1 cellular context compared by ENCODE assay signal in genomic region chr5:82396871-82397514, GRCh38.
A peak's percentile ranks its signal among the peaks of the same experiment; 100 is the strongest.
TF ChIP-seq lines count a peak whose summit lies in the region.

No MANE protein-coding gene starts in this region.

TF ChIP-seq in K562, 482 proteins besides CTCF, POLR2A, EP300 and RAD21 (continued from another document and continues in another):
- TF ChIP-seq ZNF395 (CRISPR knock-in tag; IDR thresholded peaks at IDR 0.05) (no peak), HDGF (IDR thresholded peaks at IDR 0.05) (no peak), NCOR1 (IDR thresholded peaks at IDR 0.05) (no peak), ZBTB43 (CRISPR knock-in tag; IDR thresholded peaks at IDR 0.05) (no peak), ILK (tag; IDR thresholded peaks at IDR 0.05; ENCODE audit: borderline replicate concordance, low read depth) (no peak), NR1H2 (CRISPR knock-in tag; IDR thresholded peaks at IDR 0.05) (no peak), MAFF (IDR thresholded peaks at IDR 0.05; ENCODE audit: low read length) (no peak), ZNF445 (CRISPR knock-in tag; IDR thresholded peaks at IDR 0.05; ENCODE audit: low read depth) (no peak), SUPT5H (IDR thresholded peaks at IDR 0.05) (no peak), HNRNPLL (IDR thresholded peaks at IDR 0.05; ENCODE audit: low read depth, low read length, poor library complexity, severe bottlenecking) (no peak), DLX4 (CRISPR knock-in tag; IDR thresholded peaks at IDR 0.05) (no peak), NR2C2 (CRISPR knock-in tag; IDR thresholded peaks at IDR 0.05) (no peak), NR2C2 (tag; IDR thresholded peaks at IDR 0.05) (no peak), TEAD4 (IDR thresholded peaks at IDR 0.05; ENCODE audit: low read length) (no peak), TEAD4 (CRISPR knock-in tag; IDR thresholded peaks at IDR 0.05; ENCODE audit: borderline replicate concordance) (no peak), GTF2E2 (tag; IDR thresholded peaks at IDR 0.05) (no peak), IRF2 (CRISPR knock-in tag; IDR thresholded peaks at IDR 0.05) (no peak), CHD1 (IDR thresholded peaks at IDR 0.05; ENCODE audit: low read length) (no peak), ZNF583 (CRISPR knock-in tag; IDR thresholded peaks at IDR 0.05) (no peak), RHOXF2B (CRISPR knock-in tag; conservative IDR thresholded peaks at IDR 0.05) (no peak), NCOA6 (IDR thresholded peaks at IDR 0.05) (no peak; the same call in 1 of the 2 replicates), POU5F1 (IDR thresholded peaks at IDR 0.05; ENCODE audit: borderline replicate concordance, low read depth, low read length, partially characterized antibody) (no peak), BHLHE40 (IDR thresholded peaks at IDR 0.05; ENCODE audit: low read length) (peak; percentile 47), CTBP1 (IDR thresholded peaks at IDR 0.05; ENCODE audit: borderline replicate concordance) (peak; percentile 73; the same call in 1 of the 2 replicates), GATAD2B (IDR thresholded peaks at IDR 0.05; ENCODE audit: borderline replicate concordance) (no peak), E2F6 (IDR thresholded peaks at IDR 0.05; ENCODE audit: borderline replicate concordance in 1 of 2, extremely low read depth in 1 of 2, insufficient read depth in 1 of 2, insufficient read length in 1 of 2, low read depth in 1 of 2, low read length in 1 of 2, poor library complexity in 1 of 2, severe bottlenecking in 1 of 2) (peak in 1 of 2 experiments; percentile 19), ZNF707 (CRISPR knock-in tag; conservative IDR thresholded peaks at IDR 0.05) (no peak), CREB5 (CRISPR knock-in tag; IDR thresholded peaks at IDR 0.05) (no peak), THRAP3 (IDR thresholded peaks at IDR 0.05; ENCODE audit: borderline replicate concordance) (no peak), ZC3H4 (CRISPR knock-in tag; IDR thresholded peaks at IDR 0.05; ENCODE audit: borderline replicate concordance) (no peak), ZNF354B (CRISPR knock-in tag; IDR thresholded peaks at IDR 0.05) (no peak), GABPA (tag; conservative IDR thresholded peaks at IDR 0.05; ENCODE audit: low read depth) (no peak), TFAM (CRISPR knock-in tag; conservative IDR thresholded peaks at IDR 0.05) (no peak), EZH2 (IDR thresholded peaks at IDR 0.05; ENCODE audit: borderline replicate concordance, low read depth, low read length) (no peak), ZNF23 (CRISPR knock-in tag; IDR thresholded peaks at IDR 0.05) (no peak), XRCC3 (IDR thresholded peaks at IDR 0.05) (no peak), TAL1 (IDR thresholded peaks at IDR 0.05) (no peak), CTCFL (IDR thresholded peaks at IDR 0.05; ENCODE audit: borderline replicate concordance, insufficient read depth, low read depth, low read length, poor library complexity, severe bottlenecking) (no peak), MAFK (IDR thresholded peaks at IDR 0.05; ENCODE audit: low read length) (no peak), SRSF1 (IDR thresholded peaks at IDR 0.05; ENCODE audit: low read depth, low read length) (no peak), CGGBP1 (CRISPR knock-in tag; IDR thresholded peaks at IDR 0.05) (no peak), ZNF764 (CRISPR knock-in tag; IDR thresholded peaks at IDR 0.05; ENCODE audit: low read depth) (no peak), ZNF449 (CRISPR knock-in tag; IDR thresholded peaks at IDR 0.05) (no peak), HMG20B (CRISPR knock-in tag; IDR thresholded peaks at IDR 0.05) (no peak), ZNF696 (CRISPR knock-in tag; conservative IDR thresholded peaks at IDR 0.05) (no peak), RBM17 (IDR thresholded peaks at IDR 0.05; ENCODE audit: borderline replicate concordance, low read depth, low read length) (no peak), MBD1 (CRISPR knock-in tag; IDR thresholded peaks at IDR 0.05) (no peak), LARP7 (IDR thresholded peaks at IDR 0.05) (no peak), RBM25 (IDR thresholded peaks at IDR 0.05; ENCODE audit: low read depth, low read length, severe bottlenecking) (no peak), SNRNP70 (optimal IDR thresholded peaks at IDR 0.05; ENCODE audit: low read depth, low read length) (no peak), ZBTB9 (CRISPR knock-in tag; IDR thresholded peaks at IDR 0.05) (no peak), SMARCA4 (IDR thresholded peaks at IDR 0.05) (peak; percentile 46; the same call in 1 of the 2 replicates), ELK3 (CRISPR knock-in tag; IDR thresholded peaks at IDR 0.05) (no peak)
